ENCODE assay signal across 18 cellular contexts in the genomic region with DNA sequence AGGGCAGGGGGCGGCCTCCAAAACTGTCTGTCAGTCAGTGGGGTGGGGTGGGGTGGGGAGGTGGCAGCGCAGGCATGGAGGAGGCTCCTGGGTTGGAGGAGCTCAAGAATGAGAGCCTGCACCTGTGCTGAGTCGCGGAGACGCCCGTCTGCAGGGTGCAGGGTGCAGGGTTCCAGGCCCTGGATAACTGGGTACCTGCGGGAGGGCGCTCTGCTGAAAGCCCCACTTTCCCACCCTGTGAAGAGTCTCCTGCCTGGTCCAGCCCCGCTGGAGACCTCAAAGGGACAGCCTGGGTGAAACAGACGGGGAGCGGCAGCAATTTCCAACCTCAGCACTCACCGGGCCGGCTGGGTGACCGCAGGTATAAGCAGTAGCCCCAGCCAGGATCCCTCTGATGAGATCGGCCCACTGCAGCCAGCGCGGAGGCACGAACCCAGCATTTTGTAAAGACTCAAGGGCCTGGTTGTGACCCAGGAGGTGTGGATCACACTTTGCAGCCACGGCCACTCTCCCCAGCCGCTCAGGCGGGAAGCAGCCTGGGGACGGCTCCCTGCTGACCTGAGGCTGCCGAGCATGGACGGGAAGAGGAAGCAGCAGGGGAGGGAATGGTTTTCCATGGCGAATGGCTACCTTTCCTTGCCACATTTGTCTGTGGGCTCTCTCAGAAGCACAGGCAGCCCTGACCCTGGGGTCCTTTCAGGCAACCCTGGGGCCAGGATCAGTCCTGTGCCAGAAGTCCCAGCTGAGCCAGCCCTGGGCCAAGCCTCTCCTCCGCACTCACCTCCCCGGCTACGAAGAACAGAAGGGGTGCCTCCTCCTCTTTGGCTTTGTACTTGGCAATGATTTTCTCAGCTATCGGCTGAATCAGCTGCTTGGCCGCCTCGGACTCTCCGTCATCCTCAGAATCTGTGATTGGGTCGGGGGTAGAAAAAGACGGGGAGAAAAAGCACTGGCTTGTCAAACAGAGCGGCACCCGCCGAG. TPM values are rescaled to one million over a fixed set of nuclear protein-coding genes. Genes with fewer than 3 reads are reported as not detected.
A peak's percentile ranks its signal among the peaks of the same experiment; 100 is the strongest.
DNase-seq lines count a peak whose midpoint lies in the region; ATAC-seq and TF ChIP-seq lines count a peak whose summit lies in the region.
"Had no signal": no experiment of that assay in that cellular context is flagged by ENCODE, and none has a peak within 500 bp of the region (broad histone marks: within the 10 kb centered on the region; RNA-seq: fewer than 3 reads in every experiment).

No MANE protein-coding gene starts in this region.

- no peak for DNase-seq in stimulated activated naive CD8-positive, alpha-beta T cell treated with anti-CD3 and anti-CD28 coated beads, Interleukin-15, amount 100 ng/mL, for 72 hours
- DNase-seq in stimulated activated naive CD8-positive, alpha-beta T cell treated with anti-CD3 and anti-CD28 coated beads, Interleukin-15, Interleukin-2, amounts not matched to agents 100 U/mL and 50 U/mL, for 24 hours, result no peak
- DNase-seq in neural crest cell (ENCODE audit: low read depth, low spot score) (no peak), NCI-H2081 (lab: John Stamatoyannopoulos, UW) (no peak), epidermal melanocyte (ENCODE audit: insufficient read length, low spot score) (no peak), DMS114 treated with DMSO at 0.1 percent for 48 hours (lab: John Stamatoyannopoulos, UW; ENCODE audit: unreplicated experiment) (no peak)
- no peak for DNase-seq in activated CD8-positive, alpha-beta T cell treated with anti-CD3 and anti-CD28 coated beads, Interleukin-2, amount 10 ng/mL, durations not matched to agents 7 days and 5 days
- DNase-seq: DND-41, GF-D8, KG1, NCI-H1048, NCI-H1436 treated with DMSO at 0.1 percent for 48 hours, NCI-H2081 treated with DMSO at 0.1 percent for 48 hours, NCI-H510A treated with DMSO at 0.1 percent for 48 hours, NCI-H82, PC-3, SJCRH30 had no signal

- peak overlapping the region in 1 of 2 donors; percentile 82 for H3K27ac Mint-ChIP-seq in stimulated activated naive CD8-positive, alpha-beta T cell treated with anti-CD3 and anti-CD28 coated beads, Interleukin-15, amount 100 ng/mL, for 72 hours
- H3K27ac Mint-ChIP-seq in brain (peak overlapping the region in 3 of 5 experiments; percentile 48 to 95 (median 79)), neural crest cell (ENCODE audit: unreplicated experiment) (peak overlapping the region; percentile 92)
- H3K27ac Mint-ChIP-seq in activated CD8-positive, alpha-beta T cell treated with anti-CD3 and anti-CD28 coated beads, Interleukin-2, amount 10 ng/mL, durations not matched to agents 7 days and 5 days, result no peak overlapping the region

- no peaks in the 10 kb centered on the region for H3K27me3 Mint-ChIP-seq in stimulated activated naive CD8-positive, alpha-beta T cell treated with anti-CD3 and anti-CD28 coated beads, Interleukin-15, amount 100 ng/mL, for 72 hours
- no peaks in the 10 kb centered on the region for H3K27me3 Mint-ChIP-seq in brain
- H3K27me3 Mint-ChIP-seq in neural crest cell (ENCODE audit: low read depth), result no peaks in the 10 kb centered on the region
- H3K27me3 Mint-ChIP-seq in activated CD8-positive, alpha-beta T cell treated with anti-CD3 and anti-CD28 coated beads, Interleukin-2, amount 10 ng/mL, durations not matched to agents 7 days and 5 days (ENCODE audit: low read depth), result no peaks in the 10 kb centered on the region

- no peaks in the 10 kb centered on the region for H3K4me1 Mint-ChIP-seq in stimulated activated naive CD8-positive, alpha-beta T cell treated with anti-CD3 and anti-CD28 coated beads, Interleukin-15, amount 100 ng/mL, for 72 hours
- H3K4me1 Mint-ChIP-seq in brain (peaks cover 24% of the 10 kb centered on the region), neural crest cell (peaks cover 30% of the 10 kb centered on the region)
- H3K4me1 Mint-ChIP-seq in activated CD8-positive, alpha-beta T cell treated with anti-CD3 and anti-CD28 coated beads, Interleukin-2, amount 10 ng/mL, durations not matched to agents 7 days and 5 days (ENCODE audit: low read depth), result no peaks in the 10 kb centered on the region

- H3K9me3 Mint-ChIP-seq in stimulated activated naive CD8-positive, alpha-beta T cell treated with anti-CD3 and anti-CD28 coated beads, Interleukin-15, amount 100 ng/mL, for 72 hours, result no peaks in the 10 kb centered on the region
- no peaks in the 10 kb centered on the region for H3K9me3 Mint-ChIP-seq in brain
- H3K9me3 Mint-ChIP-seq in neural crest cell, result no peaks in the 10 kb centered on the region
- H3K9me3 Mint-ChIP-seq in activated CD8-positive, alpha-beta T cell treated with anti-CD3 and anti-CD28 coated beads, Interleukin-2, amount 10 ng/mL, durations not matched to agents 7 days and 5 days (ENCODE audit: insufficient read depth), result no peaks in the 10 kb centered on the region

- H3K4me3 Mint-ChIP-seq in stimulated activated naive CD8-positive, alpha-beta T cell treated with anti-CD3 and anti-CD28 coated beads, Interleukin-15, amount 100 ng/mL, for 72 hours, result no peak overlapping the region
- H3K4me3 Mint-ChIP-seq in brain, result peak overlapping the region in 1 of 5 experiments; percentile 35
- H3K4me3 Mint-ChIP-seq in neural crest cell, result peak overlapping the region; percentile 83
- no peak overlapping the region for H3K4me3 Mint-ChIP-seq in activated CD8-positive, alpha-beta T cell treated with anti-CD3 and anti-CD28 coated beads, Interleukin-2, amount 10 ng/mL, durations not matched to agents 7 days and 5 days

- H3K36me3 Mint-ChIP-seq in brain (peaks cover 16% of the 10 kb centered on the region), neural crest cell (ENCODE audit: low read depth) (peaks cover 3% of the 10 kb centered on the region)
- no peaks in the 10 kb centered on the region for H3K36me3 Mint-ChIP-seq in activated CD8-positive, alpha-beta T cell treated with anti-CD3 and anti-CD28 coated beads, Interleukin-2, amount 10 ng/mL, durations not matched to agents 7 days and 5 days (ENCODE audit: low read depth)

- TF ChIP-seq CTCF in brain (conservative IDR thresholded peaks at IDR 0.05), result no peak
- no peak for TF ChIP-seq CTCF in neural crest cell (conservative IDR thresholded peaks at IDR 0.05)

- CTCF ChIA-PET in activated CD8-positive, alpha-beta T cell treated with anti-CD3 and anti-CD28 coated beads, Interleukin-2, amount 10 ng/mL, durations not matched to agents 7 days and 5 days (lab: Charles Lee), result no interaction called here

- POLR2A ChIA-PET in activated CD8-positive, alpha-beta T cell treated with anti-CD3 and anti-CD28 coated beads, Interleukin-2, amount 10 ng/mL, durations not matched to agents 7 days and 5 days (lab: Charles Lee), result no interaction called here

- peak; percentile 31 for ATAC-seq in stimulated activated naive CD8-positive, alpha-beta T cell treated with anti-CD3 and anti-CD28 coated beads, Interleukin-15, amount 100 ng/mL, for 72 hours
- ATAC-seq in stimulated activated naive CD8-positive, alpha-beta T cell treated with anti-CD3 and anti-CD28 coated beads, Interleukin-15, Interleukin-2, amounts not matched to agents 100 U/mL and 50 U/mL, for 24 hours, result no peak
- no peak for ATAC-seq in activated CD8-positive, alpha-beta T cell treated with anti-CD3 and anti-CD28 coated beads, Interleukin-2, amount 10 ng/mL, durations not matched to agents 7 days and 5 days
- ATAC-seq: PC-3 had no signal

RNA-seq across cellular contexts. Expression of a gene that starts 21.0 kb away (rescaled TPM):
- polyA plus RNA-seq in brain (ENCODE audit: insufficient read depth, low read depth, low replicate concordance), result 13.9 TPM
- total RNA-seq in neural crest cell, result 21.2 and 22.2 TPM in 2 replicates
- total RNA-seq in activated CD8-positive, alpha-beta T cell treated with anti-CD3 and anti-CD28 coated beads, Interleukin-2, amount 10 ng/mL, durations not matched to agents 7 days and 5 days, result 10 to 100 TPM; 19.4 to 19.6 TPM

RNA-seq across cellular contexts. Expression of a gene that starts 21.1 kb away (rescaled TPM):
- polyA plus RNA-seq in brain (ENCODE audit: insufficient read depth, low read depth, low replicate concordance), result 87.4 TPM
- 114 and 124 TPM in 2 replicates for total RNA-seq in neural crest cell
- total RNA-seq in activated CD8-positive, alpha-beta T cell treated with anti-CD3 and anti-CD28 coated beads, Interleukin-2, amount 10 ng/mL, durations not matched to agents 7 days and 5 days, result 10 to 100 TPM; 57.5 to 59.1 TPM

RNA-seq across cellular contexts. Expression of a gene that starts 51.1 kb away (rescaled TPM):
- polyA plus RNA-seq in brain (ENCODE audit: insufficient read depth, low read depth, low replicate concordance), result 16.1 TPM
- total RNA-seq in neural crest cell, result 36.1 and 37.3 TPM in 2 replicates
- total RNA-seq in activated CD8-positive, alpha-beta T cell treated with anti-CD3 and anti-CD28 coated beads, Interleukin-2, amount 10 ng/mL, durations not matched to agents 7 days and 5 days, result 10 to 100 TPM; 41.4 to 45.8 TPM
